Comparison of ENCODE assay signal across 24 cellular contexts in genomic region chr1:223304931-223305330, GRCh38. TPM values are rescaled to one million over a fixed set of nuclear protein-coding genes. Genes with fewer than 3 reads are reported as not detected.
"Had no signal": no experiment of that assay in that cellular context is flagged by ENCODE, and none has a peak within 500 bp of the region (broad histone marks: within the 10 kb centered on the region; RNA-seq: fewer than 3 reads in every experiment).

No MANE protein-coding gene starts in this region.

- H3K36me3 ChIP-seq: left ventricle myocardium inferior, lower lobe of right lung, neutrophil, sigmoid colon, suprapubic skin, tibial artery, upper lobe of left lung, uterus had no signal

- H3K27ac ChIP-seq: left ventricle myocardium inferior, lower lobe of right lung, neutrophil, psoas muscle, sigmoid colon, suprapubic skin, tibial artery, upper lobe of left lung, uterus had no signal

- H3K27me3 ChIP-seq: neutrophil, sigmoid colon, suprapubic skin, tibial artery, upper lobe of left lung, uterus had no signal

- H3K4me1 ChIP-seq: left ventricle myocardium inferior, lower lobe of right lung, psoas muscle, sigmoid colon, suprapubic skin, tibial artery, upper lobe of left lung, uterus had no signal

- H3K4me1 Mint-ChIP-seq: memory B cell, mesothelial cell of epicardium had no signal

- H3K27me3 Mint-ChIP-seq: memory B cell had no signal

- H3K27ac Mint-ChIP-seq: immature natural killer cell; memory B cell; mesothelial cell of epicardium; natural killer cell treated with Interleukin-12 subunit alpha and Interleukin-12 subunit beta and Interleukin-15 and Interleukin-18, amount 100 ng/mL, for 72 hours had no signal

- H3K4me3 Mint-ChIP-seq: immature natural killer cell; memory B cell; mesothelial cell of epicardium; natural killer cell treated with Interleukin-12 subunit alpha and Interleukin-12 subunit beta and Interleukin-15 and Interleukin-18, amount 100 ng/mL, for 72 hours had no signal

- ATAC-seq: esophagus mucosa; left cardiac atrium; lower lobe of right lung; natural killer cell treated with Interleukin-12 subunit alpha and Interleukin-12 subunit beta and Interleukin-15 and Interleukin-18, amount 100 ng/mL, for 72 hours; psoas muscle; stimulated activated naive CD8-positive, alpha-beta T cell treated with anti-CD3 and anti-CD28 coated beads, Interleukin-15, Interleukin-2, amounts not matched to agents 100 U/mL and 50 U/mL, for 24 hours had no signal

- FAIRE-seq: endometrium, kidney, small intestine had no signal

- H3K9me3 ChIP-seq: psoas muscle, sigmoid colon, suprapubic skin, tibial artery, uterus had no signal

- H3K36me3 Mint-ChIP-seq: memory B cell, mesothelial cell of epicardium had no signal

- DNase-seq: effector memory CD4-positive, alpha-beta T cell; foreskin fibroblast; immature natural killer cell; kidney; left cardiac atrium; left ventricle myocardium inferior; lower lobe of right lung; psoas muscle; sigmoid colon; small intestine; stimulated activated CD4-positive, alpha-beta T cell treated with anti-CD3 and anti-CD28 coated beads, Interleukin-2, amount 100 ng/mL, for 48 hours; stimulated activated naive CD8-positive, alpha-beta T cell treated with anti-CD3 and anti-CD28 coated beads, Interleukin-15, Interleukin-2, amounts not matched to agents 100 U/mL and 50 U/mL, for 24 hours; tibial artery; upper lobe of left lung; uterus had no signal

- H3K4me3 ChIP-seq: left ventricle myocardium inferior, lower lobe of right lung, psoas muscle, sigmoid colon, suprapubic skin, tibial artery, upper lobe of left lung, uterus had no signal

RNA-seq across cellular contexts. Expression of gene SUSD4, which starts 59.0 kb away (rescaled TPM):
- total RNA-seq: fibroblast of lung; natural killer cell treated with Interleukin-12 subunit alpha and Interleukin-12 subunit beta and Interleukin-15 and Interleukin-18, amount 100 ng/mL, for 72 hours; osteoblast had no signal
- polyA plus RNA-seq: immature natural killer cell had no signal
